Comparison of ENCODE assay signal across 27 cellular contexts in genomic region chr3:160330111-160330510, GRCh38.
"Had no signal": no experiment of that assay in that cellular context is flagged by ENCODE, and none has a peak within 500 bp of the region (broad histone marks: within the 10 kb centered on the region; RNA-seq: fewer than 3 reads in every experiment).

No MANE protein-coding gene starts in this region.

- H3K27ac ChIP-seq: colonic mucosa, RWPE1, SJCRH30 had no signal

- H3K4me1 ChIP-seq: colonic mucosa, SJCRH30 had no signal

- H3K27me3 ChIP-seq: colonic mucosa, SJCRH30 had no signal

- H3K4me1 Mint-ChIP-seq: activated CD8-positive, alpha-beta memory T cell treated with anti-CD3 and anti-CD28 coated beads, Interleukin-2, amount 10 ng/mL, durations not matched to agents 7 days and 5 days had no signal

- H3K36me3 ChIP-seq: colonic mucosa, SJCRH30 had no signal

- H3K9me3 ChIP-seq: colonic mucosa, SJCRH30 had no signal

- H3K4me3 Mint-ChIP-seq: activated CD8-positive, alpha-beta memory T cell treated with anti-CD3 and anti-CD28 coated beads, Interleukin-2, amount 10 ng/mL, durations not matched to agents 7 days and 5 days; activated T-cell treated with anti-CD3 and anti-CD28 coated beads, Interleukin-2, amount 50 U/mL, for 24 hours; activated T-helper 1 cell treated with anti-CD3 and anti-CD28 coated beads, Interleukin-12 subunit alpha, Interleukin-12 subunit beta, Interleukin-2, Interleukin-4 antibody, amounts not matched to agents 30 ng/mL and 10 ng/mL and 1 ng/mL, durations not matched to agents 14 hours and 24 hours and 36 hours; T-helper 1 cell treated with Interleukin-12 subunit alpha and Interleukin-12 subunit beta and Interleukin-4 antibody, amounts not matched to agents 30 μg/mL and 1 μg/mL, for 36 hours had no signal

- DNase-seq: activated CD4-positive, alpha-beta T cell treated with anti-CD3 and anti-CD28 coated beads for 48 hours; activated CD4-positive, alpha-beta T cell treated with anti-CD3 and anti-CD28 coated beads, Interleukin-2, amount 50 U/mL, for 48 hours; activated CD8-positive, alpha-beta memory T cell treated with anti-CD3 and anti-CD28 coated beads, Interleukin-2, amount 10 ng/mL, durations not matched to agents 7 days and 5 days; activated effector memory CD4-positive, alpha-beta T cell treated with Interleukin-2 at 50 U/mL for 16 hours; activated naive CD4-positive, alpha-beta T cell; activated T-cell treated with anti-CD3 and anti-CD28 coated beads, Interleukin-2, amount 50 U/mL, for 24 hours; amygdala; cerebellar nuclear complex; colonic mucosa; MM.1S; NCI-H146; NCI-H187 treated with DMSO at 0.1 percent for 48 hours; NCI-H2081 treated with DMSO at 0.1 percent for 48 hours; NCI-H2227 treated with DMSO at 0.1 percent for 48 hours; NCI-H446 treated with DMSO at 0.1 percent for 48 hours; NCI-H524 treated with DMSO at 0.1 percent for 48 hours; NCI-H82; NK-92 treated with Interleukin-12 subunit alpha and Interleukin-12 subunit beta, amount 100 ng/mL, for 24 hours; OCI-M1; Right ventricle myocardium superior; SJCRH30 had no signal

- H3K9me3 Mint-ChIP-seq: activated T-cell treated with anti-CD3 and anti-CD28 coated beads, Interleukin-2, amount 50 U/mL, for 24 hours; activated T-helper 1 cell treated with anti-CD3 and anti-CD28 coated beads, Interleukin-12 subunit alpha, Interleukin-12 subunit beta, Interleukin-2, Interleukin-4 antibody, amounts not matched to agents 30 ng/mL and 10 ng/mL and 1 ng/mL, durations not matched to agents 14 hours and 24 hours and 36 hours; T-helper 1 cell treated with Interleukin-12 subunit alpha and Interleukin-12 subunit beta and Interleukin-4 antibody, amounts not matched to agents 30 μg/mL and 1 μg/mL, for 36 hours had no signal

- H3K4me3 ChIP-seq: colonic mucosa, SJCRH30 had no signal

- ATAC-seq: activated CD4-positive, CD25-positive, alpha-beta regulatory T cell treated with anti-CD3 and anti-CD28 coated beads, Interleukin-2, amount 50 U/mL, for 24 hours; activated CD8-positive, alpha-beta memory T cell treated with anti-CD3 and anti-CD28 coated beads, Interleukin-2, amount 10 ng/mL, durations not matched to agents 7 days and 5 days; activated naive CD4-positive, alpha-beta T cell treated with anti-CD3 and anti-CD28 coated beads, Interleukin-2, amount 50 U/mL, for 72 hours; Panc1 had no signal

- H3K27ac Mint-ChIP-seq: activated CD8-positive, alpha-beta memory T cell treated with anti-CD3 and anti-CD28 coated beads, Interleukin-2, amount 10 ng/mL, durations not matched to agents 7 days and 5 days; activated naive CD4-positive, alpha-beta T cell treated with anti-CD3 and anti-CD28 coated beads, Interleukin-2, amount 50 U/mL, for 72 hours; activated T-cell treated with anti-CD3 and anti-CD28 coated beads, Interleukin-2, amount 50 U/mL, for 24 hours; activated T-helper 1 cell treated with anti-CD3 and anti-CD28 coated beads, Interleukin-12 subunit alpha, Interleukin-12 subunit beta, Interleukin-2, Interleukin-4 antibody, amounts not matched to agents 30 ng/mL and 10 ng/mL and 1 ng/mL, durations not matched to agents 14 hours and 24 hours and 36 hours; T-helper 1 cell treated with Interleukin-12 subunit alpha and Interleukin-12 subunit beta and Interleukin-4 antibody, amounts not matched to agents 30 μg/mL and 1 μg/mL, for 36 hours had no signal

- H3K27me3 Mint-ChIP-seq: activated CD8-positive, alpha-beta memory T cell treated with anti-CD3 and anti-CD28 coated beads, Interleukin-2, amount 10 ng/mL, durations not matched to agents 7 days and 5 days; activated T-cell treated with anti-CD3 and anti-CD28 coated beads, Interleukin-2, amount 50 U/mL, for 24 hours had no signal
